In genomic region chr5:91296691-91297143, GRCh38 we compare ENCODE assay signal across 12 cellular contexts.
DNase-seq lines count a peak whose midpoint lies in the region; ATAC-seq and TF ChIP-seq lines count a peak whose summit lies in the region.
"Had no signal": no experiment of that assay in that cellular context is flagged by ENCODE, and none has a peak within 500 bp of the region (broad histone marks: within the 10 kb centered on the region; RNA-seq: fewer than 3 reads in every experiment).

No MANE protein-coding gene starts in this region.

- POLR2A ChIA-PET in RWPE1 (lab: Yijun Ruan, JAX; ENCODE audit: low non-redundant PET), result no interaction called here
- POLR2A ChIA-PET in PC-3 (lab: Charles Lee; ENCODE audit: unreplicated experiment), result no interaction called here

- H3K27ac ChIP-seq in RWPE1 (peak overlapping the region; percentile 97), parathyroid adenoma (peak overlapping the region; percentile 5), PC-3 (ENCODE audit: low read length) (no peak overlapping the region)
- H3K27ac ChIP-seq: BLaER1 had no signal

- H3K4me1 ChIP-seq in parathyroid adenoma (peaks cover 14% of the 10 kb centered on the region), PC-3 (ENCODE audit: insufficient read depth, low read length) (no peaks in the 10 kb centered on the region)

- no TSS peak for BruUV-seq in PC-3 (replicated peaks; lab: Mats Ljungman, UMichigan)

- no peaks in the 10 kb centered on the region for H3K9me3 Mint-ChIP-seq in activated T-helper 2 cell treated with anti-CD3 and anti-CD28 coated beads, Interferon-gamma antibody, Interleukin-2, Interleukin-4, amounts not matched to agents 10 μg/mL and 5 μg/mL and 100 μg/mL, durations not matched to agents 14 hours and 24 hours and 36 hours
- H3K9me3 Mint-ChIP-seq in T-helper 2 cell treated with Interferon-gamma antibody and Interleukin-4, amounts not matched to agents 5 μg/mL and 100 μg/mL, for 36 hours, result no peaks in the 10 kb centered on the region
- H3K9me3 Mint-ChIP-seq: activated T-cell treated with anti-CD3 and anti-CD28 coated beads, Interleukin-2, amount 50 U/mL, for 4 hours; stimulated activated naive CD8-positive, alpha-beta T cell treated with anti-CD3 and anti-CD28 coated beads, Interleukin-15, Interleukin-2, amounts not matched to agents 100 ng/mL and 50 ng/mL, for 24 hours had no signal

- H3K9ac ChIP-seq in parathyroid adenoma, result no peak overlapping the region
- H3K9ac ChIP-seq in PC-3 (ENCODE audit: low read length), result no peak overlapping the region
- H3K9ac ChIP-seq: BLaER1 had no signal

- intact Hi-C loops in activated T-helper 2 cell treated with anti-CD3 and anti-CD28 coated beads, Interferon-gamma antibody, Interleukin-2, Interleukin-4, amounts not matched to agents 10 μg/mL and 5 μg/mL and 100 μg/mL, durations not matched to agents 14 hours and 24 hours and 36 hours (cut with micrococcal nuclease), result no loop called here
- intact Hi-C loops in PC-3 (cut with micrococcal nuclease), result no loop called here

- H3K27me3 Mint-ChIP-seq in activated T-helper 2 cell treated with anti-CD3 and anti-CD28 coated beads, Interferon-gamma antibody, Interleukin-2, Interleukin-4, amounts not matched to agents 10 μg/mL and 5 μg/mL and 100 μg/mL, durations not matched to agents 14 hours and 24 hours and 36 hours (ENCODE audit: low read depth), result peaks cover 2% of the 10 kb centered on the region
- H3K27me3 Mint-ChIP-seq in T-helper 2 cell treated with Interferon-gamma antibody and Interleukin-4, amounts not matched to agents 5 μg/mL and 100 μg/mL, for 36 hours (ENCODE audit: low read depth), result no peaks in the 10 kb centered on the region
- H3K27me3 Mint-ChIP-seq: stimulated activated naive CD8-positive, alpha-beta T cell treated with anti-CD3 and anti-CD28 coated beads, Interleukin-15, Interleukin-2, amounts not matched to agents 100 ng/mL and 50 ng/mL, for 24 hours had no signal

- H3K4me3 Mint-ChIP-seq in activated T-helper 2 cell treated with anti-CD3 and anti-CD28 coated beads, Interferon-gamma antibody, Interleukin-2, Interleukin-4, amounts not matched to agents 10 μg/mL and 5 μg/mL and 100 μg/mL, durations not matched to agents 14 hours and 24 hours and 36 hours (ENCODE audit: low read depth), result no peak overlapping the region
- no peak overlapping the region for H3K4me3 Mint-ChIP-seq in T-helper 2 cell treated with Interferon-gamma antibody and Interleukin-4, amounts not matched to agents 5 μg/mL and 100 μg/mL, for 36 hours
- H3K4me3 Mint-ChIP-seq: activated T-cell treated with anti-CD3 and anti-CD28 coated beads, Interleukin-2, amount 50 U/mL, for 4 hours; stimulated activated naive CD8-positive, alpha-beta T cell treated with anti-CD3 and anti-CD28 coated beads, Interleukin-15, Interleukin-2, amounts not matched to agents 100 ng/mL and 50 ng/mL, for 24 hours had no signal

- H3K27me3 ChIP-seq in parathyroid adenoma (ENCODE audit: control insufficient read depth, insufficient read depth, low read length), result no peaks in the 10 kb centered on the region
- H3K27me3 ChIP-seq in PC-3 (ENCODE audit: low read length), result no peaks in the 10 kb centered on the region
- H3K27me3 ChIP-seq: BLaER1 had no signal

- H3K27ac Mint-ChIP-seq in activated T-helper 2 cell treated with anti-CD3 and anti-CD28 coated beads, Interferon-gamma antibody, Interleukin-2, Interleukin-4, amounts not matched to agents 10 μg/mL and 5 μg/mL and 100 μg/mL, durations not matched to agents 14 hours and 24 hours and 36 hours, result no peak overlapping the region
- no peak overlapping the region for H3K27ac Mint-ChIP-seq in T-helper 2 cell treated with Interferon-gamma antibody and Interleukin-4, amounts not matched to agents 5 μg/mL and 100 μg/mL, for 36 hours
- H3K27ac Mint-ChIP-seq: stimulated activated naive CD8-positive, alpha-beta T cell treated with anti-CD3 and anti-CD28 coated beads, Interleukin-15, Interleukin-2, amounts not matched to agents 100 ng/mL and 50 ng/mL, for 24 hours had no signal

- H3K9me2 ChIP-seq in PC-3 (replicated peaks; ENCODE audit: low read length), result no peaks in the 10 kb centered on the region

- no peaks in the 10 kb centered on the region for H3F3A ChIP-seq in PC-3 (ENCODE audit: low read length, unreplicated experiment)

- H3K4me2 ChIP-seq in parathyroid adenoma (ENCODE audit: low read length), result no peak overlapping the region
- H3K4me2 ChIP-seq in PC-3 (ENCODE audit: low read length), result no peak overlapping the region
- H3K4me2 ChIP-seq: BLaER1 had no signal

- no peak for ATAC-seq in PC-3

- no peak overlapping the region for H3K4me3 ChIP-seq in AG09309 (ENCODE audit: control insufficient read depth, low read depth, low read length)
- no peak overlapping the region for H3K4me3 ChIP-seq in parathyroid adenoma (ENCODE audit: low read depth, low read length)
- no peak overlapping the region for H3K4me3 ChIP-seq in PC-3 (ENCODE audit: low read length)
- H3K4me3 ChIP-seq: BLaER1 had no signal

- peaks cover 15% of the 10 kb centered on the region for H3K4me1 Mint-ChIP-seq in activated T-helper 2 cell treated with anti-CD3 and anti-CD28 coated beads, Interferon-gamma antibody, Interleukin-2, Interleukin-4, amounts not matched to agents 10 μg/mL and 5 μg/mL and 100 μg/mL, durations not matched to agents 14 hours and 24 hours and 36 hours (ENCODE audit: low read depth)
- peaks cover 17% of the 10 kb centered on the region for H3K4me1 Mint-ChIP-seq in T-helper 2 cell treated with Interferon-gamma antibody and Interleukin-4, amounts not matched to agents 5 μg/mL and 100 μg/mL, for 36 hours (ENCODE audit: low read depth)

- H3K36me3 Mint-ChIP-seq in activated T-helper 2 cell treated with anti-CD3 and anti-CD28 coated beads, Interferon-gamma antibody, Interleukin-2, Interleukin-4, amounts not matched to agents 10 μg/mL and 5 μg/mL and 100 μg/mL, durations not matched to agents 14 hours and 24 hours and 36 hours (ENCODE audit: low read depth), result no peaks in the 10 kb centered on the region
- H3K36me3 Mint-ChIP-seq in T-helper 2 cell treated with Interferon-gamma antibody and Interleukin-4, amounts not matched to agents 5 μg/mL and 100 μg/mL, for 36 hours (ENCODE audit: low read depth), result no peaks in the 10 kb centered on the region

- no peaks in the 10 kb centered on the region for H4K20me1 ChIP-seq in PC-3 (ENCODE audit: low read length)
- H4K20me1 ChIP-seq: BLaER1 had no signal

- H2AFZ ChIP-seq in parathyroid adenoma, result peak overlapping the region; percentile 28
- no peak overlapping the region for H2AFZ ChIP-seq in PC-3 (ENCODE audit: low read length)

- H3K9me3 ChIP-seq in parathyroid adenoma (ENCODE audit: control insufficient read depth, low read length), result no peaks in the 10 kb centered on the region
- H3K9me3 ChIP-seq in PC-3 (ENCODE audit: low read length), result no peaks in the 10 kb centered on the region
- H3K9me3 ChIP-seq: BLaER1 had no signal

- CTCF ChIA-PET in RWPE1 (lab: Yijun Ruan, JAX) (interaction anchor here (0.5 to 1.4 kb wide), 2 partner anchors 88 to 1446 kb away, joined by 3 to 4 read pairs; no protein-coding TSS in a partner anchor), PC-3 (lab: Charles Lee) (no interaction called here)

- no peaks in the 10 kb centered on the region for H3K36me3 ChIP-seq in parathyroid adenoma (ENCODE audit: control insufficient read depth, insufficient read depth, low read length)
- H3K36me3 ChIP-seq in PC-3 (ENCODE audit: low read depth, low read length), result no peaks in the 10 kb centered on the region
- H3K36me3 ChIP-seq: BLaER1 had no signal

- DNase-seq in AG09309 (ENCODE audit: low read depth) (peak; percentile 57), RWPE1 (ENCODE audit: low spot score) (peak; percentile 52), fibroblast of the conjunctiva (ENCODE audit: low read depth) (peak; percentile 29), PC-3 (no peak), islet precursor cell (no peak)
- no peak for DNase-seq in activated T-helper 2 cell treated with anti-CD3 and anti-CD28 coated beads, Interferon-gamma antibody, Interleukin-2, Interleukin-4, amounts not matched to agents 10 μg/mL and 5 μg/mL and 100 μg/mL, durations not matched to agents 14 hours and 24 hours and 36 hours (ENCODE audit: low spot score)
- no peak for DNase-seq in T-helper 2 cell treated with Interferon-gamma antibody and Interleukin-4, amounts not matched to agents 5 μg/mL and 100 μg/mL, for 36 hours (ENCODE audit: low spot score)
- DNase-seq: activated T-cell treated with anti-CD3 and anti-CD28 coated beads, Interleukin-2, amount 50 U/mL, for 4 hours; NCI-H1436 treated with DMSO at 0.1 percent for 48 hours had no signal

- TF ChIP-seq CTCF in AG09309 (IDR thresholded peaks at IDR 0.05; ENCODE audit: control insufficient read depth, insufficient read depth, low read depth, low read length, missing control alignments) (no peak), RWPE1 (conservative IDR thresholded peaks at IDR 0.05; ENCODE audit: low read depth) (no peak), parathyroid adenoma (IDR thresholded peaks at IDR 0.05) (no peak), PC-3 (conservative IDR thresholded peaks at IDR 0.05; ENCODE audit: low read depth, low read length) (no peak)

- H3K79me2 ChIP-seq in parathyroid adenoma (no peaks in the 10 kb centered on the region), PC-3 (ENCODE audit: low read length) (no peaks in the 10 kb centered on the region)

Comparison
In these comparisons a context has a peak if more than half of its experiments do, and no peak if none do; other contexts are left out.
1. DNase-seq: peak in AG09309 (single experiment), RWPE1 (single experiment) and fibroblast of the conjunctiva (single experiment); none in activated T-helper 2 cell treated with anti-CD3 and anti-CD28 coated beads, Interferon-gamma antibody, Interleukin-2, Interleukin-4, amounts not matched to agents 10 μg/mL and 5 μg/mL and 100 μg/mL, durations not matched to agents 14 hours and 24 hours and 36 hours (single experiment), T-helper 2 cell treated with Interferon-gamma antibody and Interleukin-4, amounts not matched to agents 5 μg/mL and 100 μg/mL, for 36 hours (single experiment), PC-3 (single experiment) and islet precursor cell (single experiment).